Comparison of ENCODE assay signal across 8 cellular contexts in genomic region chr4:168917150-168917779, GRCh38.
A peak's percentile ranks its signal among the peaks of the same experiment; 100 is the strongest.
DNase-seq lines count a peak whose midpoint lies in the region; ATAC-seq and TF ChIP-seq lines count a peak whose summit lies in the region.

No MANE protein-coding gene starts in this region.

- intact Hi-C loops in PC-9 (cut with micrococcal nuclease; ENCODE audit: unreplicated experiment) (loop anchor here (1.0 kb wide), 1 partner anchor 332 kb away; no protein-coding TSS in a partner anchor), sciatic nerve (cut with DNase I) (loop anchor here (5.0 to 10.0 kb wide), 2 partner anchors 205 to 402 kb away; no protein-coding TSS in a partner anchor)

- H3K27ac ChIP-seq in PC-9 = no peak overlapping the region
- H3K27ac ChIP-seq in fibroblast of lung (ENCODE audit: insufficient read depth, low read length) = no peak overlapping the region

- no peaks in the 10 kb centered on the region for H4K20me1 ChIP-seq in PC-9 (ENCODE audit: insufficient read depth)
- H4K20me1 ChIP-seq in fibroblast of lung (ENCODE audit: control insufficient read depth, extremely low read depth, insufficient read depth, low read length) = no peaks in the 10 kb centered on the region

- H3K4me2 ChIP-seq in PC-9 (no peak overlapping the region), fibroblast of lung (ENCODE audit: extremely low read depth, insufficient read depth, low read length) (no peak overlapping the region)

- H3K36me3 ChIP-seq in PC-9 (ENCODE audit: low read depth) = no peaks in the 10 kb centered on the region
- peaks cover 14% of the 10 kb centered on the region for H3K36me3 ChIP-seq in fibroblast of lung (ENCODE audit: control insufficient read depth, insufficient read depth, low read length)

- peak; percentile 40 for DNase-seq in CD1c-positive myeloid dendritic cell (ENCODE audit: extremely low spot score)
- peak; percentile 23 for DNase-seq in HCEC 1CT
- DNase-seq in PC-9 = no peak
- peak; percentile 29 to 77 for DNase-seq in fibroblast of lung (ENCODE audit: low read depth in 2 of 2)
- DNase-seq in sciatic nerve (ENCODE audit: low spot score) = no peak

- H3F3A ChIP-seq in PC-9 (ENCODE audit: insufficient read depth, low read depth) = no peaks in the 10 kb centered on the region

- no peaks in the 10 kb centered on the region for H3K4me1 ChIP-seq in PC-9 (replicated peaks; ENCODE audit: insufficient read depth)
- H3K4me1 ChIP-seq in fibroblast of lung (ENCODE audit: control insufficient read depth, extremely low read depth, insufficient read depth, low read length) = no peaks in the 10 kb centered on the region

- H3K9ac ChIP-seq in fibroblast of lung (ENCODE audit: insufficient read depth, low read length) = no peak overlapping the region

- no peaks in the 10 kb centered on the region for H3K9me2 ChIP-seq in PC-9 (ENCODE audit: insufficient read depth)

- BruUV-seq in PC-9 (replicated peaks; lab: Mats Ljungman, UMichigan) = no TSS peak

- CTCF ChIA-PET in PC-9 (lab: Charles Lee) = interaction anchor here (0.6 kb wide), 2 partner anchors 398 to 590 kb away, joined by 3 to 15 read pairs; no protein-coding TSS in a partner anchor

- ATAC-seq in sciatic nerve (peak; percentile 64), GM19324 (IDR thresholded peaks at IDR 0.05; ENCODE audit: low FRiP score, unreplicated experiment) (no peak), HG02938 (IDR thresholded peaks at IDR 0.05; ENCODE audit: unreplicated experiment) (no peak), HG03521 (IDR thresholded peaks at IDR 0.05; ENCODE audit: unreplicated experiment) (no peak)

- POLR2A ChIA-PET in PC-9 (lab: Charles Lee; ENCODE audit: unreplicated experiment) = no interaction called here

- H3K27me3 ChIP-seq in PC-9 (ENCODE audit: insufficient read depth, low read depth) (no peaks in the 10 kb centered on the region), fibroblast of lung (ENCODE audit: control insufficient read depth, insufficient read depth, low read length) (no peaks in the 10 kb centered on the region)

- H3K9me3 ChIP-seq in PC-9 (ENCODE audit: insufficient read depth, low read depth) (no peaks in the 10 kb centered on the region), fibroblast of lung (ENCODE audit: control insufficient read depth, insufficient read depth, low read depth, low read length) (no peaks in the 10 kb centered on the region)

- H2AFZ ChIP-seq in PC-9 (no peak overlapping the region), fibroblast of lung (ENCODE audit: low read length) (no peak overlapping the region)

- TF ChIP-seq CTCF in PC-9 (conservative IDR thresholded peaks at IDR 0.05) (peak; percentile 80), fibroblast of lung (conservative IDR thresholded peaks at IDR 0.05 in 1 of 2, IDR thresholded peaks at IDR 0.05 in 1 of 2; ENCODE audit: low read depth in 1 of 2, low read length in 2 of 2) (peak; percentile 12 to 51)

- H3K79me2 ChIP-seq in PC-9 (ENCODE audit: low read depth) = no peaks in the 10 kb centered on the region
- no peaks in the 10 kb centered on the region for H3K79me2 ChIP-seq in fibroblast of lung (ENCODE audit: control insufficient read depth, insufficient read depth, low read length)

- H3K4me3 ChIP-seq in PC-9 (no peak overlapping the region), fibroblast of lung (replicated peaks in 1 of 4; ENCODE audit: control extremely low read depth in 1 of 4, insufficient read depth in 1 of 4, low read depth in 3 of 4, low read length in 4 of 4) (no peak overlapping the region)

Comparison
In these comparisons a context has a peak if more than half of its experiments do, and no peak if none do; other contexts are left out.
1. DNase-seq: peak in CD1c-positive myeloid dendritic cell (single experiment), HCEC 1CT (single experiment) and fibroblast of lung (2 of 2); none in PC-9 (0 of 2) and sciatic nerve (single experiment).